35 cellular contexts compared by ENCODE assay signal in the genomic region with DNA sequence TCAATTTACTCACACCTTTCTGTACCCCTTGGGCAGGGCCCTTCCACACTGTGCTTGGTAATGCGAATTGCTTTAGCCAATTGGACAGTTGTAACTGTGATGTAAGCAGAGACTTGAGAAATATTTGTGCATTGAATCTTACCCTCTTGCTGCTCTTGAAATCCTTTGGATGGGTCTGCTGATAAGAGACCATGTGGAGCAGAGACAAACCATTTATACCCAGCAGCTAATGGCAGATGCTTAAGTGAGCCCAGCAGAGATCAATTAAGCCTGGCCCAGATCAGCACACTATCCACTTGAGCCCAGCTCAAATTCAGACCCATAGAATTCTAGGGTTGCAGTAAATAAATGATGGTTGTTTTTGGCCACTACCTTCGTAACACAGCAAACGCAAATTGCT. TPM values are rescaled to one million over a fixed set of nuclear protein-coding genes. Genes with fewer than 3 reads are reported as not detected.
"Had no signal": no experiment of that assay in that cellular context is flagged by ENCODE, and none has a peak within 500 bp of the region (broad histone marks: within the 10 kb centered on the region; RNA-seq: fewer than 3 reads in every experiment).

No MANE protein-coding gene starts in this region.

- H3K4me2 ChIP-seq: hepatocyte had no signal

- H3K4me3 ChIP-seq: colonic mucosa, dorsolateral prefrontal cortex, esophagus muscularis mucosa, gastroesophageal sphincter, heart right ventricle, hepatocyte had no signal

- H3K27ac ChIP-seq: brain microvascular endothelial cell, colonic mucosa, dorsolateral prefrontal cortex, esophagus muscularis mucosa, gastroesophageal sphincter, heart right ventricle, hepatocyte had no signal

- H3K36me3 ChIP-seq: brain microvascular endothelial cell, esophagus muscularis mucosa, gastroesophageal sphincter, heart right ventricle had no signal

- DNase-seq: activated CD4-positive, alpha-beta memory T cell treated with anti-CD3 and anti-CD28 coated beads for 36 hours; activated CD4-positive, alpha-beta T cell treated with anti-CD3 and anti-CD28 coated beads for 36 hours; activated CD4-positive, alpha-beta T cell treated with anti-CD3 and anti-CD28 coated beads, Interleukin-2, amount 10 ng/mL, durations not matched to agents 24 days and 14 days; activated CD4-positive, CD25-positive, alpha-beta regulatory T cell; activated CD4-positive, CD25-positive, alpha-beta regulatory T cell treated with anti-CD3 and anti-CD28 coated beads, Interleukin-2, amount 50 U/mL, for 72 hours; activated CD8-positive, alpha-beta memory T cell treated with anti-CD3 and anti-CD28 coated beads, Interleukin-2, amount 10 ng/mL, durations not matched to agents 7 days and 5 days; activated CD8-positive, alpha-beta memory T cell treated with anti-CD3 and anti-CD28 coated beads, Interleukin-2, amount 50 U/mL, for 4 hours; activated CD8-positive, alpha-beta T cell treated with anti-CD3 and anti-CD28 coated beads, Interleukin-2, amount 10 ng/mL, durations not matched to agents 7 days and 5 days; activated gamma-delta T cell; activated naive CD4-positive, alpha-beta T cell; activated naive CD4-positive, alpha-beta T cell treated with anti-CD3 and anti-CD28 coated beads, Interleukin-2, amount 10 ng/mL, durations not matched to agents 7 days and 5 days; activated naive CD8-positive, alpha-beta T cell treated with anti-CD3 and anti-CD28 coated beads, Interleukin-2, amount 10 ng/mL, durations not matched to agents 7 days and 5 days; activated T-cell treated with anti-CD3 and anti-CD28 coated beads, Interleukin-2, amount 50 U/mL, for 1 hour; activated T-cell treated with anti-CD3 and anti-CD28 coated beads, Interleukin-2, amount 50 U/mL, for 72 hours; amniotic stem cell; anterior cingulate cortex; brain microvascular endothelial cell; caudate nucleus; colonic mucosa; dorsolateral prefrontal cortex; effector memory CD4-positive, alpha-beta T cell; endodermal cell; foreskin melanocyte; heart right ventricle; T-helper 1 cell; T-helper 17 cell; T1000 had no signal

- H3K4me1 ChIP-seq: colonic mucosa, esophagus muscularis mucosa, gastroesophageal sphincter had no signal

- H3K79me2 ChIP-seq: hepatocyte had no signal

- H3K27me3 ChIP-seq: brain microvascular endothelial cell, colonic mucosa, dorsolateral prefrontal cortex, gastroesophageal sphincter, heart right ventricle, hepatocyte had no signal

- FAIRE-seq: astrocyte had no signal

RNA-seq across cellular contexts. Expression of a gene that starts 19.3 kb away (rescaled TPM):
- total RNA-seq: activated CD4-positive, alpha-beta memory T cell treated with anti-CD3 and anti-CD28 coated beads for 36 hours; activated CD4-positive, alpha-beta T cell treated with anti-CD3 and anti-CD28 coated beads for 36 hours; activated CD4-positive, alpha-beta T cell treated with anti-CD3 and anti-CD28 coated beads, Interleukin-2, amount 10 ng/mL, durations not matched to agents 24 days and 14 days; activated CD8-positive, alpha-beta memory T cell treated with anti-CD3 and anti-CD28 coated beads for 36 hours; activated CD8-positive, alpha-beta memory T cell treated with anti-CD3 and anti-CD28 coated beads, Interleukin-2, amount 10 ng/mL, durations not matched to agents 7 days and 5 days; activated CD8-positive, alpha-beta T cell treated with anti-CD3 and anti-CD28 coated beads, Interleukin-2, amount 10 ng/mL, durations not matched to agents 7 days and 5 days; activated naive CD4-positive, alpha-beta T cell treated with anti-CD3 and anti-CD28 coated beads, Interleukin-2, amount 50 U/mL, for 72 hours; activated naive CD8-positive, alpha-beta T cell treated with anti-CD3 and anti-CD28 coated beads, Interleukin-2, amount 10 ng/mL, durations not matched to agents 7 days and 5 days; activated T-cell treated with anti-CD3 and anti-CD28 coated beads, Interleukin-2, amount 50 U/mL, for 72 hours; astrocyte; epithelial cell of proximal tubule; gastroesophageal sphincter; glomerular endothelial cell had no signal

RNA-seq across cellular contexts. Expression of a gene that starts 28.1 kb away (rescaled TPM):
- total RNA-seq: activated CD8-positive, alpha-beta T cell treated with anti-CD3 and anti-CD28 coated beads, Interleukin-2, amount 10 ng/mL, durations not matched to agents 7 days and 5 days had no signal
